ENCODE assay signal across 8 cellular contexts in genomic region chr10:86389441-86390193, GRCh38. TPM values are rescaled to one million over a fixed set of nuclear protein-coding genes. Genes with fewer than 3 reads are reported as not detected.
DNase-seq lines count a peak whose midpoint lies in the region; ATAC-seq and TF ChIP-seq lines count a peak whose summit lies in the region.

No MANE protein-coding gene starts in this region.

- H3K9me2 ChIP-seq in SU-DHL-6 (replicated peaks; ENCODE audit: insufficient read depth, low read length), result no peaks in the 10 kb centered on the region

- peak; percentile 43 for ATAC-seq in GM18858 (IDR thresholded peaks at IDR 0.05; ENCODE audit: unreplicated experiment)
- ATAC-seq in HG02588 (IDR thresholded peaks at IDR 0.05; ENCODE audit: unreplicated experiment), result peak; percentile 75
- ATAC-seq in psoas muscle, result peak; percentile 51 to 64 (median 60)

- intact Hi-C loops in psoas muscle (cut with DNase I), result no loop called here

- peak overlapping the region; percentile 97 for H3K27ac ChIP-seq in SU-DHL-6 (ENCODE audit: low read depth, low read length)
- H3K27ac ChIP-seq in psoas muscle, result no peak overlapping the region

- peak in 1 of 2 donors; percentile 39 for DNase-seq in foreskin fibroblast
- peak in 1 of 2 donors; percentile 28 for DNase-seq in psoas muscle
- DNase-seq in NCI-H187 (lab: John Stamatoyannopoulos, UW), result no peak
- DNase-seq in OCI-M2 (lab: John Stamatoyannopoulos, UW; ENCODE audit: unreplicated experiment), result no peak
- no peak for DNase-seq in MV-4-11 (lab: John Stamatoyannopoulos, UW)

- no peaks in the 10 kb centered on the region for H3K79me2 ChIP-seq in SU-DHL-6 (ENCODE audit: insufficient read depth, low read length)

- H3F3A ChIP-seq in SU-DHL-6 (ENCODE audit: insufficient read depth), result peaks cover 52% of the 10 kb centered on the region

- WGBS in psoas muscle, 3 donors, result 17 to 24% (median 19%) methylated on average over 31 to 53 of the region's 53 CpGs

- peak overlapping the region; percentile 55 for H2AFZ ChIP-seq in SU-DHL-6 (ENCODE audit: low read depth, low read length, severe bottlenecking)

- H3K4me1 ChIP-seq in psoas muscle, result peaks cover 3% of the 10 kb centered on the region

- H3K36me3 ChIP-seq in SU-DHL-6 (ENCODE audit: low read length), result no peaks in the 10 kb centered on the region
- no peaks in the 10 kb centered on the region for H3K36me3 ChIP-seq in psoas muscle (ENCODE audit: insufficient read depth in 1 of 2, low read depth in 1 of 2)

- H3K4me3 ChIP-seq in SU-DHL-6 (ENCODE audit: insufficient read depth, low read length, poor library complexity, severe bottlenecking) (peak overlapping the region; percentile 52), foreskin fibroblast (ENCODE audit: low read depth in 1 of 2, low read length in 2 of 2) (peak overlapping the region; percentile 4 to 19), psoas muscle (peak overlapping the region; percentile 50)

- H3K9me3 ChIP-seq in SU-DHL-6 (ENCODE audit: insufficient read depth, low read length) (no peaks in the 10 kb centered on the region), psoas muscle (no peaks in the 10 kb centered on the region)

- H3K9ac ChIP-seq in SU-DHL-6 (ENCODE audit: low read length), result peak overlapping the region; percentile 85

- H3K27me3 ChIP-seq in SU-DHL-6 (ENCODE audit: low read length) (no peaks in the 10 kb centered on the region), psoas muscle (ENCODE audit: insufficient read depth in 3 of 3, low read length in 2 of 3) (peaks cover 0 to 35% (median 14%) of the 10 kb centered on the region in 3 donors)

- H3K4me2 ChIP-seq in SU-DHL-6 (ENCODE audit: low read depth, low read length, poor library complexity, severe bottlenecking), result peak overlapping the region; percentile 96

- H4K20me1 ChIP-seq in SU-DHL-6 (ENCODE audit: low read depth, low read length), result no peaks in the 10 kb centered on the region

- TF ChIP-seq CTCF in SU-DHL-6 (IDR thresholded peaks at IDR 0.05; ENCODE audit: insufficient read depth, low read length, poor library complexity, severe bottlenecking) (peak; percentile 12), foreskin fibroblast (IDR thresholded peaks at IDR 0.05; ENCODE audit: low read depth, low read length) (no peak), psoas muscle (IDR thresholded peaks at IDR 0.05) (no peak)

RNA-seq across cellular contexts. Expression of gene GRID1, which starts 23.0 kb away (rescaled TPM):
- under 1 TPM; 0.20 to 0.56 (median 0.31) TPM for total RNA-seq in psoas muscle
- polyA plus RNA-seq in psoas muscle, result under 1 TPM; 0.17 to 0.25 (median 0.22) TPM
